Comparison of ENCODE assay signal across 22 cellular contexts in genomic region chr1:208071425-208072031, GRCh38.
DNase-seq lines count a peak whose midpoint lies in the region; ATAC-seq and TF ChIP-seq lines count a peak whose summit lies in the region.
"Had no signal": no experiment of that assay in that cellular context is flagged by ENCODE, and none has a peak within 500 bp of the region (broad histone marks: within the 10 kb centered on the region; RNA-seq: fewer than 3 reads in every experiment).

No MANE protein-coding gene starts in this region.

- no peak overlapping the region for H2BK120ac ChIP-seq in mesenchymal stem cell (ENCODE audit: low read depth, low read length)

- H3K9me3 ChIP-seq in mesenchymal stem cell (ENCODE audit: control insufficient read depth, low read length), result no peaks in the 10 kb centered on the region
- H3K9me3 ChIP-seq: BLaER1 had no signal

- no peak overlapping the region for H2BK5ac ChIP-seq in mesenchymal stem cell (ENCODE audit: low read depth, low read length, poor library complexity, severe bottlenecking)

- H3K27me3 Mint-ChIP-seq in brain, result peaks cover 4% of the 10 kb centered on the region
- H3K27me3 Mint-ChIP-seq in stimulated activated naive B cell treated with anti-CD40 and anti-IgM and Interleukin-4, amounts not matched to agents 10 μg/mL and 1 μg/mL and 100 μg/mL, for 72 hours, result no peaks in the 10 kb centered on the region

- H3K27ac Mint-ChIP-seq in brain, result peak overlapping the region; percentile 43 to 93 (median 79)
- no peak overlapping the region for H3K27ac Mint-ChIP-seq in stimulated activated naive B cell treated with anti-CD40 and anti-IgM and Interleukin-4, amounts not matched to agents 10 μg/mL and 1 μg/mL and 100 μg/mL, for 72 hours
- H3K27ac Mint-ChIP-seq: CD4-positive, alpha-beta memory T cell had no signal

- H2BK15ac ChIP-seq in mesenchymal stem cell (ENCODE audit: low read depth, poor library complexity, severe bottlenecking), result no peak overlapping the region

- no peak overlapping the region for H2AFZ ChIP-seq in mesenchymal stem cell (ENCODE audit: low read depth, low read length)

- H3K4ac ChIP-seq in mesenchymal stem cell (ENCODE audit: low read depth in 1 of 2, low read length in 2 of 2), result no peak overlapping the region

- no peak overlapping the region for H3K4me2 ChIP-seq in mesenchymal stem cell (ENCODE audit: low read length, poor library complexity, severe bottlenecking)
- H3K4me2 ChIP-seq: BLaER1, KMS-11 had no signal

- H3K4me3 Mint-ChIP-seq in brain, result no peak overlapping the region
- H3K4me3 Mint-ChIP-seq in stimulated activated naive B cell treated with anti-CD40 and anti-IgM and Interleukin-4, amounts not matched to agents 10 μg/mL and 1 μg/mL and 100 μg/mL, for 72 hours, result no peak overlapping the region
- H3K4me3 Mint-ChIP-seq: CD4-positive, alpha-beta memory T cell had no signal

- H3K4me3 ChIP-seq in mesenchymal stem cell (ENCODE audit: insufficient read depth in 1 of 2, low read depth in 1 of 2, low read length in 2 of 2), result no peak overlapping the region
- H3K4me3 ChIP-seq: BLaER1, GM12878 had no signal

- H4K91ac ChIP-seq in mesenchymal stem cell (ENCODE audit: low read length), result no peak overlapping the region

- no peak overlapping the region for H3K23ac ChIP-seq in mesenchymal stem cell (ENCODE audit: low read length in 2 of 2)

- H3K9ac ChIP-seq in mesenchymal stem cell (ENCODE audit: low read length), result no peak overlapping the region
- H3K9ac ChIP-seq: BLaER1, KMS-11 had no signal

- H3K27ac ChIP-seq in mesenchymal stem cell (ENCODE audit: low read length, poor library complexity, severe bottlenecking), result no peak overlapping the region
- H3K27ac ChIP-seq: BLaER1, KMS-11 had no signal

- no peak overlapping the region for H3K14ac ChIP-seq in mesenchymal stem cell (ENCODE audit: low read length in 2 of 2)

- H2AK5ac ChIP-seq in mesenchymal stem cell (ENCODE audit: low read length, severe bottlenecking), result no peak overlapping the region

- no peak for ATAC-seq in stimulated activated naive B cell treated with anti-CD40 and anti-IgM and Interleukin-4, amounts not matched to agents 10 μg/mL and 1 μg/mL and 100 μg/mL, for 72 hours (replicated peaks)
- ATAC-seq: GM12878, PC-3 had no signal

- peaks cover 50% of the 10 kb centered on the region for H3K4me1 Mint-ChIP-seq in brain
- no peaks in the 10 kb centered on the region for H3K4me1 Mint-ChIP-seq in stimulated activated naive B cell treated with anti-CD40 and anti-IgM and Interleukin-4, amounts not matched to agents 10 μg/mL and 1 μg/mL and 100 μg/mL, for 72 hours
- H3K4me1 Mint-ChIP-seq: CD4-positive, alpha-beta memory T cell had no signal

- peaks cover 8% of the 10 kb centered on the region for H3K4me1 ChIP-seq in mesenchymal stem cell (ENCODE audit: control insufficient read depth, insufficient read depth, low read depth, low read length)

- H3K9me3 Mint-ChIP-seq in brain, result no peaks in the 10 kb centered on the region
- H3K9me3 Mint-ChIP-seq in stimulated activated naive B cell treated with anti-CD40 and anti-IgM and Interleukin-4, amounts not matched to agents 10 μg/mL and 1 μg/mL and 100 μg/mL, for 72 hours, result no peaks in the 10 kb centered on the region
- H3K9me3 Mint-ChIP-seq: CD4-positive, alpha-beta memory T cell had no signal

- WGBS in mesenchymal stem cell, result 71% methylated on average over 5 of the region's 7 CpGs

- TF ChIP-seq CTCF in brain (conservative IDR thresholded peaks at IDR 0.05), result no peak

- H3K27me3 ChIP-seq in mesenchymal stem cell (ENCODE audit: control insufficient read depth in 1 of 2, insufficient read depth in 1 of 2, low read length in 2 of 2), result no peaks in the 10 kb centered on the region
- H3K27me3 ChIP-seq: BLaER1 had no signal

- DNase-seq in A172 (ENCODE audit: low spot score) (peak; percentile 83), M059J (ENCODE audit: low read depth) (peak; percentile 90), mesenchymal stem cell (peak; percentile 19), HCEC 1CT (no peak), NCI-H226 (no peak), DMS153 treated with DMSO at 0.1 percent for 48 hours (lab: John Stamatoyannopoulos, UW; ENCODE audit: unreplicated experiment) (no peak)
- DNase-seq in stimulated activated naive B cell treated with anti-CD40 and anti-IgM and Interleukin-4, amounts not matched to agents 10 μg/mL and 1 μg/mL and 100 μg/mL, for 72 hours, result no peak
- DNase-seq: CD4-positive, alpha-beta memory T cell; DMS153; GOT3; NCI-H1417 treated with DMSO at 0.1 percent for 48 hours; NCI-H187 treated with DMSO at 0.1 percent for 48 hours; NCI-H2227 treated with DMSO at 0.1 percent for 48 hours; NCI-H524; NCI-H82; PC-3; RPMI8226; SIG-M5 had no signal

- peaks cover 46% of the 10 kb centered on the region for H3K36me3 Mint-ChIP-seq in brain
- no peaks in the 10 kb centered on the region for H3K36me3 Mint-ChIP-seq in stimulated activated naive B cell treated with anti-CD40 and anti-IgM and Interleukin-4, amounts not matched to agents 10 μg/mL and 1 μg/mL and 100 μg/mL, for 72 hours
- H3K36me3 Mint-ChIP-seq: CD4-positive, alpha-beta memory T cell had no signal

- no peak overlapping the region for H3K18ac ChIP-seq in mesenchymal stem cell (ENCODE audit: low read depth in 1 of 2, low read length in 2 of 2)

- H2BK12ac ChIP-seq in mesenchymal stem cell (ENCODE audit: low read length in 2 of 2), result no peak overlapping the region

- H3K79me1 ChIP-seq in mesenchymal stem cell (replicated peaks; ENCODE audit: low read length, poor library complexity, severe bottlenecking), result no peaks in the 10 kb centered on the region

- no peaks in the 10 kb centered on the region for H3K36me3 ChIP-seq in mesenchymal stem cell (ENCODE audit: control insufficient read depth in 1 of 2, insufficient read depth in 2 of 2, low read depth in 1 of 2, low read length in 2 of 2)
- H3K36me3 ChIP-seq: BLaER1 had no signal

- no peak overlapping the region for H4K8ac ChIP-seq in mesenchymal stem cell (ENCODE audit: low read length)

Comparison
In these comparisons a context has a peak if more than half of its experiments do, and no peak if none do; other contexts are left out.
1. DNase-seq: peak in A172 (single experiment), M059J (single experiment) and mesenchymal stem cell (single experiment); none in HCEC 1CT (single experiment), NCI-H226 (single experiment), DMS153 treated with DMSO at 0.1 percent for 48 hours (single experiment) and stimulated activated naive B cell treated with anti-CD40 and anti-IgM and Interleukin-4, amounts not matched to agents 10 μg/mL and 1 μg/mL and 100 μg/mL, for 72 hours (single experiment).